Comparison of ENCODE assay signal across 16 cellular contexts in the genomic region with DNA sequence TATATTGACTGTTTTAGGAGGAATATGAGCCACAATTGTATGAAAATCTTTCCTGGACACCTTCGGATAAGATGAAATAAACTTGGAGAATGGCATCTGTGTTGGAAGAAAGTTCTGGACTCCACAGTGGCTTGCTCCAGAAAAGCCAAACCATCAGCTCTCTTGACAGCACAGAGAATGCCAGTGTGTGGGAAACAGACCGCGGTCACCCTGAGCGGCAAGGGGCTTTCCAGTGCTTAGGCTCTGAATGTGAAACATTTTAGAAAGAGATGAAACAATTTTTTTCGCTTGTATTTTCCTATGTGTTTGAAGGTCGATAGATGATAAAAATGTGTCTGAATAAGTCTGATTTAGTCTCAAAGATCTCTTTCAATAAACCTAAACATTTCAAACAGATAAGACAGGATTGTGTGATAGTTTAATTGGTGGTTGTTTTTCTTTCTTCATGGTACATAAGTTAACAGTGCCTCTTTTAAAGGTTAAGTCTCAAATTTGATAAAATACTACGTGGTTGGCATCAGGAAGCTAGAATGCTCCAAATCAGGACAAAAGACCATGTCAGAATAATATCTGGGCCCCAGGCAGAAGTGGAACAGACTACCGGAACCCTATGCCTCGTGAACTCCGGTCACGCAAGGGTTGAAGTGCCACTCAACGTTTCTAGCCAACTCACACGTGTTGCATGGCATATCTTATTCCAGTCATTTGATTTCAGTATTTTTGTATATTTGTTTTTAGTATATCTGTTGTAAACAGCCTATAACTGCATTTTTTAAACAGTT. TPM values are rescaled to one million over a fixed set of nuclear protein-coding genes. Genes with fewer than 3 reads are reported as not detected.
DNase-seq lines count a peak whose midpoint lies in the region; ATAC-seq and TF ChIP-seq lines count a peak whose summit lies in the region.
"Had no signal": no experiment of that assay in that cellular context is flagged by ENCODE, and none has a peak within 500 bp of the region (broad histone marks: within the 10 kb centered on the region; RNA-seq: fewer than 3 reads in every experiment).

No MANE protein-coding gene starts in this region.

- H3K4me1 ChIP-seq in CD8-positive, alpha-beta T cell (ENCODE audit: insufficient read depth, low read length), result no peaks in the 10 kb centered on the region

- intact Hi-C loops in CD8-positive, alpha-beta T cell (cut with DNase I, micrococcal nuclease), result loop anchor here in 1 of 2 experiments (10.0 kb wide), 1 partner anchor 295 kb away; no protein-coding TSS in a partner anchor

- CTCF ChIA-PET in CD8-positive, alpha-beta T cell (lab: Charles Lee), result no interaction called here

- no peaks in the 10 kb centered on the region for H3K27me3 ChIP-seq in CD8-positive, alpha-beta T cell (ENCODE audit: insufficient read depth, low read length)

- peaks cover 8% of the 10 kb centered on the region for H3K27me3 Mint-ChIP-seq in CD8-positive, alpha-beta T cell (ENCODE audit: low read depth)

- H3K9me3 ChIP-seq in CD8-positive, alpha-beta T cell (ENCODE audit: low read length), result no peaks in the 10 kb centered on the region

- TF ChIP-seq CTCF in CD8-positive, alpha-beta T cell (IDR thresholded peaks at IDR 0.05), result no peak

- no peaks in the 10 kb centered on the region for H3K36me3 Mint-ChIP-seq in CD8-positive, alpha-beta T cell
- H3K36me3 Mint-ChIP-seq: CD14-positive monocyte had no signal

- POLR2A ChIA-PET in CD8-positive, alpha-beta T cell (lab: Charles Lee), result no interaction called here

- no peak overlapping the region for H3K27ac Mint-ChIP-seq in CD8-positive, alpha-beta T cell
- H3K27ac Mint-ChIP-seq: CD14-positive monocyte, H9 had no signal

- no peak overlapping the region for H3K4me3 Mint-ChIP-seq in CD8-positive, alpha-beta T cell
- H3K4me3 Mint-ChIP-seq: CD14-positive monocyte, H9 had no signal

- peaks cover 2% of the 10 kb centered on the region for H3K4me1 Mint-ChIP-seq in CD8-positive, alpha-beta T cell (ENCODE audit: low read depth)
- H3K4me1 Mint-ChIP-seq: H9 had no signal

- peak; percentile 57 for ATAC-seq in HG02623 (IDR thresholded peaks at IDR 0.05; ENCODE audit: unreplicated experiment)
- no peak for ATAC-seq in CD8-positive, alpha-beta T cell
- ATAC-seq: K562 had no signal

- H3K27ac ChIP-seq in CD8-positive, alpha-beta T cell (ENCODE audit: low read depth, low read length), result no peak overlapping the region
- H3K27ac ChIP-seq: 22Rv1 had no signal

- DNase-seq in DMS79 treated with DMSO at 0.1 percent for 48 hours (lab: John Stamatoyannopoulos, UW) (peak; percentile 41), DMS79 (lab: John Stamatoyannopoulos, UW) (no peak), COLO829 (ENCODE audit: low spot score) (peak; percentile 70), foreskin melanocyte (peak; percentile 92), hypothalamus (lab: John Stamatoyannopoulos, UW) (no peak), GF-D8 (lab: John Stamatoyannopoulos, UW) (no peak)
- no peak for DNase-seq in CD8-positive, alpha-beta T cell
- DNase-seq: Calu3, DMS153, GOT3, H9, Kasumi-1 had no signal

- no peak overlapping the region for H3K4me3 ChIP-seq in CD8-positive, alpha-beta T cell (ENCODE audit: low read depth, low read length)
- H3K4me3 ChIP-seq: K562 had no signal

- H3K9me3 Mint-ChIP-seq in CD8-positive, alpha-beta T cell, result no peaks in the 10 kb centered on the region
- H3K9me3 Mint-ChIP-seq: H9 had no signal

- no peaks in the 10 kb centered on the region for H3K36me3 ChIP-seq in CD8-positive, alpha-beta T cell (ENCODE audit: insufficient read depth, low read length)

RNA-seq across cellular contexts. Expression of gene PTGR3, which starts 28.9 kb away (rescaled TPM):
- 1 to 10 TPM; 6.3 to 7.8 TPM for total RNA-seq in CD8-positive, alpha-beta T cell

RNA-seq across cellular contexts. Expression of gene TSHZ1, which starts 30.6 kb away (rescaled TPM):
- 10 to 100 TPM; 21.5 to 23.4 TPM for total RNA-seq in CD8-positive, alpha-beta T cell

Comparison
In these comparisons a context has a peak if more than half of its experiments do, and no peak if none do; other contexts are left out.
1. DNase-seq: peak in DMS79 treated with DMSO at 0.1 percent for 48 hours (single experiment), COLO829 (single experiment) and foreskin melanocyte (single experiment); none in DMS79 (single experiment), hypothalamus (0 of 51), CD8-positive, alpha-beta T cell (0 of 7) and GF-D8 (single experiment).